In the genomic region with DNA sequence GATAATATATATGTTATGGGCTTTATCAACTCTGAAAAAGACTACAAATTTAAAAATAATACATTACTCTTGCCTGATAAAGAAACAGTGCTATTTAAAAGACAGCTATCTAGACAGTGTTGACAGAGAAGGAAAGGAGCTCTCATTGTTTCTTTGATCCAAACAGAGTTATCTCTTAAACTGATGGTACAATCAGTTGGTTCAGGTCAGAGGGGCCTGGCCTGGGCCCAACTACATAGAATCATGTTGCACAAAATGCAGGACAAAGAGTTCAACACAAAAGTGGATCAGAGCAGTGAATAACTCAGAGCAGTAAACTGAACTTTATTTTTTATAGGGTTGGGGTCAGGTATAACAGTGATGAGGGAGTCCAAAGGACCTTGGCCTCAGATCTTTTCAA, we compare ENCODE assay signal across 6 cellular contexts. TPM values are rescaled to one million over a fixed set of nuclear protein-coding genes. Genes with fewer than 3 reads are reported as not detected.
"Had no signal": no experiment of that assay in that cellular context is flagged by ENCODE, and none has a peak within 500 bp of the region (broad histone marks: within the 10 kb centered on the region; RNA-seq: fewer than 3 reads in every experiment).

No MANE protein-coding gene starts in this region.

- H3K4me3 Mint-ChIP-seq: GM23338, H9 had no signal

- H3K4me1 Mint-ChIP-seq: GM23338, H9 had no signal

- DNase-seq: H9, HCEC 1CT, IMR-90 had no signal

- H3K27ac Mint-ChIP-seq: GM23338, H9 had no signal

- ATAC-seq: GM23338, K562 had no signal

- H3K9me3 Mint-ChIP-seq: GM23338, H9 had no signal

- H3K4me3 ChIP-seq: GM23338, K562 had no signal

RNA-seq across cellular contexts. Expression of a gene that starts 33.8 kb away (rescaled TPM):
- total RNA-seq: HT-29 had no signal
